Comparison of ENCODE assay signal across 28 cellular contexts in the genomic region with DNA sequence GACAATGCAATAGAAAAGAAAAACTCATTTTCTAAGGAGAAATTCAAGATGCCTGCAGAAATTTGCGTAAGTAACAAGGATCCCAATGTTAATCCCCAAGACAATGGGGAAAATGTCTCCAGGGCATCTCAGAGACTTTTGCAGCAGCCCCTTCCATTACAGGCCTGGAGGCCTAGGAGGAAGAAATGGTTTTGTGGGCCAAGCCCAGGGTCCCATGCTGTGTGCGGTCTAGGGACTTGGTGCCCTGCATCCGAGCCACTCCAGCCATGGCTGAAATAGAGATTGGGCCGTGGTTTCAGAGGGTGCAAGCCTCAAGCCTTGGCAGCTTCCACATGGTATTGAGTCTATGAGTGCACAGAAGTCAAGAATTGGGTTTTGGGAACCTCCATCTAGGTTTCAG.
"Had no signal": no experiment of that assay in that cellular context is flagged by ENCODE, and none has a peak within 500 bp of the region (broad histone marks: within the 10 kb centered on the region; RNA-seq: fewer than 3 reads in every experiment).

No MANE protein-coding gene starts in this region.

- ATAC-seq: effector memory CD8-positive, alpha-beta T cell; esophagus mucosa; foreskin keratinocyte; gastrocnemius medialis; gastroesophageal sphincter; heart left ventricle; heart right ventricle had no signal

- H3K36me3 ChIP-seq: colonic mucosa, esophagus muscularis mucosa, esophagus squamous epithelium, gastrocnemius medialis, gastroesophageal sphincter, heart left ventricle, heart right ventricle had no signal

- H3K9me3 ChIP-seq: colonic mucosa, gastrocnemius medialis had no signal

- DNase-seq: colonic mucosa; cortex of kidney; dermis blood vessel endothelial cell; dorsolateral prefrontal cortex; effector CD4-positive, alpha-beta T cell; effector CD8-positive, alpha-beta T cell; effector memory CD4-positive, alpha-beta T cell; effector memory CD8-positive, alpha-beta T cell; endodermal cell; erythroblast; esophagus squamous epithelium; foreskin fibroblast; foreskin keratinocyte; foreskin melanocyte; gastrocnemius medialis; glutamatergic neuron; head of caudate nucleus; heart left ventricle; heart right ventricle had no signal

- H3K4me1 ChIP-seq: colonic mucosa, esophagus muscularis mucosa, esophagus squamous epithelium, foreskin keratinocyte, gastrocnemius medialis, gastroesophageal sphincter, heart left ventricle, heart right ventricle had no signal

- FAIRE-seq: colon, endometrium, endothelial cell of umbilical vein, frontal cortex had no signal

- H3K27me3 ChIP-seq: colonic mucosa, dorsolateral prefrontal cortex, esophagus muscularis mucosa, esophagus squamous epithelium, foreskin keratinocyte, gastrocnemius medialis, gastroesophageal sphincter, heart left ventricle, heart right ventricle had no signal

- H3K27ac ChIP-seq: colonic mucosa, coronary artery, dorsolateral prefrontal cortex, epithelial cell of prostate, esophagus muscularis mucosa, esophagus squamous epithelium, foreskin keratinocyte, gastrocnemius medialis, gastroesophageal sphincter, heart left ventricle, heart right ventricle had no signal

- H3K4me3 ChIP-seq: colonic mucosa, coronary artery, dorsolateral prefrontal cortex, esophagus muscularis mucosa, esophagus squamous epithelium, gastrocnemius medialis, gastroesophageal sphincter, heart left ventricle, heart right ventricle had no signal
